ENCODE assay signal across 1 cellular context in genomic region chr11:129185082-129185481, GRCh38. TPM values are rescaled to one million over a fixed set of nuclear protein-coding genes. Genes with fewer than 3 reads are reported as not detected.
"Had no signal": no experiment of that assay in that cellular context is flagged by ENCODE, and none has a peak within 500 bp of the region (broad histone marks: within the 10 kb centered on the region; RNA-seq: fewer than 3 reads in every experiment).

No MANE protein-coding gene starts in this region.

RNA-seq across cellular contexts. Expression of gene ARHGAP32, which starts 7.0 kb away (rescaled TPM):
- total RNA-seq: OCI-LY7 had no signal
